5 cellular contexts compared by ENCODE assay signal in the genomic region with DNA sequence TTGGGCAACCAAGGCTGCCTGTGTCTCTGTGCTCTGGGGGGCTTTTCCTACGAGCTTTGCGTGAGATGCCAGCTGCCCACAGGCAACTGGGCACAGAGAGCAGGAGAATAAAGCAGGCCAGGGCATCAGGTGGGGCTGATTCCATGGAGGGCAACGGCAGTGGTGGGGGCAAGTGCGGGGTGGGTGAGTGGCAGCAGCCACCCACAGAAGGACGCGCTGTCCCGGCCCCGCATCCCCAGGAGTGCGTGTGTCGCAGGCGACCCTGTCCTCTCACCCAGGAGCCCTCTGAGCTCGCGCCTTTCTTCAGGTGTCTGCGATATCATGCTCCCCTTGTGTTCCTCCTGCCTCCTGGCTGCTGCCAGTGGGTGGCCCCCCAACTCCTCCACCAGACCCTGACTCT.
"Had no signal": no experiment of that assay in that cellular context is flagged by ENCODE, and none has a peak within 500 bp of the region (broad histone marks: within the 10 kb centered on the region; RNA-seq: fewer than 3 reads in every experiment).

No MANE protein-coding gene starts in this region.

- DNase-seq: H9, HCEC 1CT, IMR-90 had no signal

- ATAC-seq: GM23338, K562 had no signal

- H3K27ac Mint-ChIP-seq: GM23338 had no signal

- H3K4me3 Mint-ChIP-seq: GM23338, H9 had no signal

- H3K4me3 ChIP-seq: GM23338, K562 had no signal
